In the genomic region with DNA sequence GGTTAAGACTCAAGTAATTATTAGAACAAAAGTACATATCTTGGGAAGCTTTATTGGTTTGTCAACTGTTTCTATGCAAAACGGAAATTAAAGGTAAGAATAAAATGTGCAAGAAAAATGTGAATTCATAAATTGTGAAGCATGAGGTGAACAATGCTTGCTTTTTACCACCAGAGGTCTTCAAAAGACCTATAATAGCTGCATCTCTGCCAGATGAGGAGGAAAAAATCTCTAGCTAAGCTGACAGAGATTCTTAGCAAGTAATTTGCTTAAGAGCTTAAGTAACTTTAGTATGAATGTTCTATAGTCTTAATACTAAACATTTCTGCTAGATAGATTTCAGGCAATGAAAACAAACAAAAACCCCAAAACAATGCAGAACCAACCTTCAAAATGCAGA, we compare ENCODE assay signal across 8 cellular contexts. TPM values are rescaled to one million over a fixed set of nuclear protein-coding genes. Genes with fewer than 3 reads are reported as not detected.
A peak's percentile ranks its signal among the peaks of the same experiment; 100 is the strongest.
DNase-seq lines count a peak whose midpoint lies in the region; ATAC-seq and TF ChIP-seq lines count a peak whose summit lies in the region.

No MANE protein-coding gene starts in this region.

- H3K9me2 ChIP-seq in Loucy (replicated peaks; ENCODE audit: low read depth, low read length) = no peaks in the 10 kb centered on the region

- H2AFZ ChIP-seq in Loucy (ENCODE audit: low read length) = no peak overlapping the region
- H2AFZ ChIP-seq in fibroblast of lung (ENCODE audit: low read length) = no peak overlapping the region

- H3K79me2 ChIP-seq in Loucy (ENCODE audit: insufficient read depth, low read length) (no peaks in the 10 kb centered on the region), fibroblast of lung (ENCODE audit: control insufficient read depth, insufficient read depth, low read length) (no peaks in the 10 kb centered on the region)

- H3K27me3 ChIP-seq in Loucy (ENCODE audit: insufficient read depth, low read length, poor library complexity, severe bottlenecking) = no peaks in the 10 kb centered on the region
- no peaks in the 10 kb centered on the region for H3K27me3 ChIP-seq in fibroblast of lung (ENCODE audit: control insufficient read depth, insufficient read depth, low read length)

- no peaks in the 10 kb centered on the region for H3K4me1 ChIP-seq in Loucy (ENCODE audit: insufficient read depth, low read length, poor library complexity, severe bottlenecking)
- H3K4me1 ChIP-seq in fibroblast of lung (ENCODE audit: control insufficient read depth, extremely low read depth, insufficient read depth, low read length) = no peaks in the 10 kb centered on the region

- TF ChIP-seq CTCF in Loucy (conservative IDR thresholded peaks at IDR 0.05; ENCODE audit: low read length) (peak; percentile 35; the same call in 1 of the 2 replicates), fibroblast of lung (conservative IDR thresholded peaks at IDR 0.05 in 1 of 2, IDR thresholded peaks at IDR 0.05 in 1 of 2; ENCODE audit: low read depth in 1 of 2, low read length in 2 of 2) (peak; percentile 26 to 39)

- no peaks in the 10 kb centered on the region for H3K36me3 ChIP-seq in Loucy (ENCODE audit: insufficient read depth, low read length)
- no peaks in the 10 kb centered on the region for H3K36me3 ChIP-seq in fibroblast of lung (ENCODE audit: control insufficient read depth, insufficient read depth, low read length)

- no peak overlapping the region for H3K27ac ChIP-seq in fibroblast of lung (ENCODE audit: insufficient read depth, low read length)

- no peak overlapping the region for H3K4me3 ChIP-seq in Loucy (ENCODE audit: low read length, poor library complexity, severe bottlenecking)
- H3K4me3 ChIP-seq in fibroblast of lung (replicated peaks in 1 of 4; ENCODE audit: control extremely low read depth in 1 of 4, insufficient read depth in 1 of 4, low read depth in 3 of 4, low read length in 4 of 4) = no peak overlapping the region

- H3K9me3 ChIP-seq in Loucy (ENCODE audit: insufficient read depth, low read depth, low read length) (no peaks in the 10 kb centered on the region), fibroblast of lung (ENCODE audit: control insufficient read depth, insufficient read depth, low read depth, low read length) (no peaks in the 10 kb centered on the region)

- no peaks in the 10 kb centered on the region for H3F3A ChIP-seq in Loucy (ENCODE audit: low read depth)

- no peak overlapping the region for H3K9ac ChIP-seq in Loucy (ENCODE audit: low read depth, low read length, poor library complexity, severe bottlenecking)
- no peak overlapping the region for H3K9ac ChIP-seq in fibroblast of lung (ENCODE audit: insufficient read depth, low read length)

- H3K4me2 ChIP-seq in Loucy (ENCODE audit: low read depth, low read length, poor library complexity, severe bottlenecking) = no peak overlapping the region
- H3K4me2 ChIP-seq in fibroblast of lung (ENCODE audit: extremely low read depth, insufficient read depth, low read length) = no peak overlapping the region

- peak; percentile 64 for ATAC-seq in GM19452 (IDR thresholded peaks at IDR 0.05; ENCODE audit: unreplicated experiment)

- DNase-seq in COLO829 (ENCODE audit: low spot score) (peak; percentile 25), fibroblast of lung (ENCODE audit: low read depth in 2 of 2) (peak; percentile 33 to 49), NCI-H345 treated with DMSO at 0.1 percent for 48 hours (lab: John Stamatoyannopoulos, UW; ENCODE audit: unreplicated experiment) (no peak), occipital lobe (lab: John Stamatoyannopoulos, UW) (no peak), NCI-H146 treated with DMSO at 0.1 percent for 48 hours (lab: John Stamatoyannopoulos, UW; ENCODE audit: unreplicated experiment) (no peak), NCI-H345 (lab: John Stamatoyannopoulos, UW) (no peak)

- H4K20me1 ChIP-seq in Loucy (ENCODE audit: insufficient read depth, low read length, poor library complexity, severe bottlenecking) (no peaks in the 10 kb centered on the region), fibroblast of lung (ENCODE audit: control insufficient read depth, extremely low read depth, insufficient read depth, low read length) (no peaks in the 10 kb centered on the region)

RNA-seq across cellular contexts. Expression of a gene that starts 54.1 kb away (rescaled TPM):
- total RNA-seq in fibroblast of lung (65.0 and 74.0 TPM in 2 replicates), occipital lobe (185 TPM)
- polyA plus RNA-seq in fibroblast of lung = 25.1 and 28.2 TPM in 2 replicates
- 16.7 and 23.6 TPM in 2 replicates for polyA plus RNA-seq in fibroblast of lung (2012)
- polyA minus RNA-seq in fibroblast of lung (ENCODE audit: low replicate concordance) = 9.6 and 13.8 TPM in 2 replicates

Comparison
In these comparisons a context has a peak if more than half of its experiments do, and no peak if none do; other contexts are left out.
1. DNase-seq: peak in COLO829 (single experiment) and fibroblast of lung (2 of 2); none in NCI-H345 treated with DMSO at 0.1 percent for 48 hours (single experiment), occipital lobe (single experiment), NCI-H146 treated with DMSO at 0.1 percent for 48 hours (single experiment) and NCI-H345 (single experiment).